Comparison of ENCODE assay signal across 1 cellular context in the genomic region with DNA sequence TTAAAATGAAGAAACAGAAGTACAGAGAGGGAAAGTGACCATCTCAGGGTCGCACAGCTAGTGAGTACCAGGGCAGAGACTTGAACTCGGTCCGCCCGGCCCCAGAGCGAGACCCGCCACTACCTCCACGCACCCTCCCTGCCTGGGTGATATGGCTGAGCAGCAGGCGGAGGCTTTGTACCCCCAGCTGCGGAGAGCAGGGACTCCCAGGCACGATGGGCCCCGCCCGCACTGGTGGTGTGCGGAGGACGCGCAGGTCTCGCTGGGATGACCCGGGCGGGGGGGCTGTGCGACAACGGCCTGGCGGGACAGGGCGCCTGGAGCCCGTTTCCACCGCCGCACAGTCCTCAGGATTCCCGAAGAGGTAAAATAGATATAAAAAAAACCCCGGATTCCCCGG.
TF ChIP-seq lines count a peak whose summit lies in the region.

No MANE protein-coding gene starts in this region.

TF ChIP-seq in GM23338, 12 proteins besides CTCF, POLR2A, EP300 and RAD21 (continued from another document):
- no peak for TF ChIP-seq ZNF462 (CRISPR knock-in tag; IDR thresholded peaks at IDR 0.05)
- TF ChIP-seq EZH2phosphoT487 (IDR thresholded peaks at IDR 0.05; ENCODE audit: unreplicated experiment), result no peak
- TF ChIP-seq EZH2 (IDR thresholded peaks at IDR 0.05; ENCODE audit: low read depth, unreplicated experiment), result no peak
- no peak for TF ChIP-seq ZNF114 (CRISPR knock-in tag; IDR thresholded peaks at IDR 0.05)
- TF ChIP-seq, protein P1, sequence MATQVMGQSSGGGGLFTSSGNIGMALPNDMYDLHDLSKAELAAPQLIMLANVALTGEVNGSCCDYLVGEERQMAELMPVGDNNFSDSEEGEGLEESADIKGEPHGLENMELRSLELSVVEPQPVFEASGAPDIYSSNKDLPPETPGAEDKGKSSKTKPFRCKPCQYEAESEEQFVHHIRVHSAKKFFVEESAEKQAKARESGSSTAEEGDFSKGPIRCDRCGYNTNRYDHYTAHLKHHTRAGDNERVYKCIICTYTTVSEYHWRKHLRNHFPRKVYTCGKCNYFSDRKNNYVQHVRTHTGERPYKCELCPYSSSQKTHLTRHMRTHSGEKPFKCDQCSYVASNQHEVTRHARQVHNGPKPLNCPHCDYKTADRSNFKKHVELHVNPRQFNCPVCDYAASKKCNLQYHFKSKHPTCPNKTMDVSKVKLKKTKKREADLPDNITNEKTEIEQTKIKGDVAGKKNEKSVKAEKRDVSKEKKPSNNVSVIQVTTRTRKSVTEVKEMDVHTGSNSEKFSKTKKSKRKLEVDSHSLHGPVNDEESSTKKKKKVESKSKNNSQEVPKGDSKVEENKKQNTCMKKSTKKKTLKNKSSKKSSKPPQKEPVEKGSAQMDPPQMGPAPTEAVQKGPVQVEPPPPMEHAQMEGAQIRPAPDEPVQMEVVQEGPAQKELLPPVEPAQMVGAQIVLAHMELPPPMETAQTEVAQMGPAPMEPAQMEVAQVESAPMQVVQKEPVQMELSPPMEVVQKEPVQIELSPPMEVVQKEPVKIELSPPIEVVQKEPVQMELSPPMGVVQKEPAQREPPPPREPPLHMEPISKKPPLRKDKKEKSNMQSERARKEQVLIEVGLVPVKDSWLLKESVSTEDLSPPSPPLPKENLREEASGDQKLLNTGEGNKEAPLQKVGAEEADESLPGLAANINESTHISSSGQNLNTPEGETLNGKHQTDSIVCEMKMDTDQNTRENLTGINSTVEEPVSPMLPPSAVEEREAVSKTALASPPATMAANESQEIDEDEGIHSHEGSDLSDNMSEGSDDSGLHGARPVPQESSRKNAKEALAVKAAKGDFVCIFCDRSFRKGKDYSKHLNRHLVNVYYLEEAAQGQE (IDR thresholded peaks at IDR 0.05; ENCODE audit: unreplicated experiment), result no peak
- TF ChIP-seq NANOG (IDR thresholded peaks at IDR 0.05; ENCODE audit: borderline replicate concordance), result no peak
